Comparison of ENCODE assay signal across 9 cellular contexts in genomic region chr15:55197719-55198118, GRCh38. TPM values are rescaled to one million over a fixed set of nuclear protein-coding genes. Genes with fewer than 3 reads are reported as not detected.
DNase-seq lines count a peak whose midpoint lies in the region; ATAC-seq and TF ChIP-seq lines count a peak whose summit lies in the region.
"Had no signal": no experiment of that assay in that cellular context is flagged by ENCODE, and none has a peak within 500 bp of the region (broad histone marks: within the 10 kb centered on the region; RNA-seq: fewer than 3 reads in every experiment).

No MANE protein-coding gene starts in this region.

- no peaks in the 10 kb centered on the region for H3K9me3 ChIP-seq in CD4-positive, alpha-beta memory T cell (ENCODE audit: control insufficient read depth in 1 of 2, low read length in 2 of 2)
- no peaks in the 10 kb centered on the region; the same call in 1 of the 2 replicates for H3K9me3 ChIP-seq in Panc1 (ENCODE audit: control insufficient read depth, insufficient read depth, low read depth, low read length)

- peak overlapping the region; percentile 87 for H3K27ac ChIP-seq in CD4-positive, alpha-beta memory T cell (ENCODE audit: low read depth, low read length)
- H3K27ac ChIP-seq in Panc1 (ENCODE audit: low read length) (peak overlapping the region; percentile 97), rectal smooth muscle tissue (ENCODE audit: low read depth, low read length) (peak overlapping the region; percentile 94)

- POLR2A ChIA-PET in CD4-positive, alpha-beta memory T cell (lab: Charles Lee; ENCODE audit: partially characterized antibody) = interaction anchor here (0.7 to 3.9 kb wide), 16 partner anchors 10 to 1047 kb away, joined by 3 to 48 read pairs (median 6); partner anchors contain the start of genes CCPG1, PIERCE2, PIGB and PIGBOS1
- POLR2A ChIA-PET in Panc1 (lab: Charles Lee) = no interaction called here

- no peak overlapping the region for H3K27ac Mint-ChIP-seq in CD4-positive, alpha-beta memory T cell

- H3K27me3 Mint-ChIP-seq in CD4-positive, alpha-beta memory T cell = no peaks in the 10 kb centered on the region

- H3K36me3 ChIP-seq in CD4-positive, alpha-beta memory T cell (ENCODE audit: insufficient read depth, low read length) = no peaks in the 10 kb centered on the region
- H3K36me3 ChIP-seq in Panc1 (ENCODE audit: control insufficient read depth, insufficient read depth, low read length) = peaks cover 12% of the 10 kb centered on the region
- H3K36me3 ChIP-seq in rectal smooth muscle tissue (ENCODE audit: control insufficient read depth, insufficient read depth, low read length) = no peaks in the 10 kb centered on the region

- no peaks in the 10 kb centered on the region for H3K27me3 ChIP-seq in CD4-positive, alpha-beta memory T cell (ENCODE audit: insufficient read depth, low read length)
- H3K27me3 ChIP-seq in Panc1 (ENCODE audit: control insufficient read depth, insufficient read depth, low read length) (no peaks in the 10 kb centered on the region), rectal smooth muscle tissue (ENCODE audit: control insufficient read depth, insufficient read depth, low read length) (no peaks in the 10 kb centered on the region)

- TF ChIP-seq CTCF in Panc1 (IDR thresholded peaks at IDR 0.05) (no peak), fibroblast of mammary gland (conservative IDR thresholded peaks at IDR 0.05; ENCODE audit: control insufficient read depth, insufficient read depth, low read depth, low read length) (no peak)

- no TSS peak for BruUV-seq in Panc1 (replicated peaks; lab: Mats Ljungman, UMichigan)

- no peak overlapping the region for H3K9ac ChIP-seq in rectal smooth muscle tissue (ENCODE audit: low read length)

- CTCF ChIA-PET in CD4-positive, alpha-beta memory T cell (lab: Charles Lee; ENCODE audit: partially characterized antibody) = interaction anchor here (0.7 to 2.8 kb wide), 9 partner anchors 9 to 242 kb away, joined by 3 to 17 read pairs (median 6); partner anchors contain the start of genes CCPG1, PIERCE2, PIGB and PIGBOS1
- CTCF ChIA-PET in Panc1 (lab: Charles Lee) = interaction anchor here (0.5 kb wide), 1 partner anchor 8 kb away, joined by 11 read pairs; no protein-coding TSS in a partner anchor

- no peak for DNase-seq in CD4-positive, alpha-beta memory T cell
- DNase-seq in Panc1 (ENCODE audit: low read depth, low spot score) = no peak
- no peak for DNase-seq in fibroblast of mammary gland (ENCODE audit: low read depth)
- no peak for DNase-seq in epidermal melanocyte (ENCODE audit: insufficient read length, low spot score)
- no peak for DNase-seq in H4 (ENCODE audit: low spot score)
- DNase-seq: stimulated activated CD8-positive, alpha-beta memory T cell treated with anti-CD3 and anti-CD28 coated beads, Interleukin-4, amount 100 ng/mL, for 48 hours had no signal

- peak overlapping the region; percentile 90 to 97 for H3K4me3 ChIP-seq in CD4-positive, alpha-beta memory T cell (ENCODE audit: low read length in 2 of 2)
- H3K4me3 ChIP-seq in Panc1 (ENCODE audit: low read depth in 2 of 2, low read length in 2 of 2) (peak overlapping the region; percentile 74 to 98), fibroblast of mammary gland (ENCODE audit: control insufficient read depth, low read depth, low read length) (peak overlapping the region; percentile 91), rectal smooth muscle tissue (ENCODE audit: low read length) (peak overlapping the region; percentile 96)

- peaks cover 0 to 13% of the 10 kb centered on the region in 2 donors for H3K36me3 Mint-ChIP-seq in CD4-positive, alpha-beta memory T cell

- in situ Hi-C loops in Panc1 (cut with HindIII; ENCODE audit: low pct_unique_long_range_greater_than_20kb, low sequenced_read_pairs) = no loop called here

- ATAC-seq in Panc1 (no peak), GM18858 (IDR thresholded peaks at IDR 0.05; ENCODE audit: unreplicated experiment) (no peak), HG02642 (IDR thresholded peaks at IDR 0.05; ENCODE audit: poor library complexity, unreplicated experiment) (no peak)

- no peak overlapping the region for H3K4me3 Mint-ChIP-seq in CD4-positive, alpha-beta memory T cell

- H3K4me1 Mint-ChIP-seq in CD4-positive, alpha-beta memory T cell = peaks cover 0 to 13% (median 9%) of the 10 kb centered on the region in 4 donors

- peaks cover 40% of the 10 kb centered on the region for H3K4me1 ChIP-seq in CD4-positive, alpha-beta memory T cell (ENCODE audit: insufficient read depth, low read length)
- peaks cover 20% of the 10 kb centered on the region; the same call in 1 of the 2 replicates for H3K4me1 ChIP-seq in Panc1 (ENCODE audit: control insufficient read depth, insufficient read depth, low read length)
- peaks cover 7% of the 10 kb centered on the region for H3K4me1 ChIP-seq in rectal smooth muscle tissue (ENCODE audit: control insufficient read depth, insufficient read depth, low read length)

- H3K9me3 Mint-ChIP-seq in CD4-positive, alpha-beta memory T cell = peaks cover 0 to 4% (median 0%) of the 10 kb centered on the region in 8 donors

- intact Hi-C loops in CD4-positive, alpha-beta memory T cell (cut with micrococcal nuclease) = loop anchor here (1.0 to 5.0 kb wide), 6 partner anchors 20 to 1047 kb away; partner anchors contain the start of genes CCPG1, PIERCE2, PIGB and PIGBOS1
- intact Hi-C loops in Panc1 (cut with micrococcal nuclease; ENCODE audit: unreplicated experiment) = no loop called here

RNA-seq across cellular contexts. Expression of gene RSL24D1, which starts 1.0 kb away (rescaled TPM):
- total RNA-seq in CD4-positive, alpha-beta memory T cell = 100 to 1,000 TPM; 103 to 107 TPM
- polyA plus RNA-seq in CD4-positive, alpha-beta memory T cell = 100 to 1,000 TPM in 1 of 2 donors, 10 to 100 TPM in 1; 82.6 to 153 TPM
- 59.8 TPM for total RNA-seq in Panc1 (2021; ENCODE audit: unreplicated experiment)
- 52.0 TPM for polyA plus RNA-seq in Panc1 (2012; ENCODE audit: insufficient read length)
- total RNA-seq in H4 (2014; rRNA removed; shearing (Covaris generic)) = 125 and 145 TPM in 2 replicates
